31 cellular contexts compared by ENCODE assay signal in the genomic region with DNA sequence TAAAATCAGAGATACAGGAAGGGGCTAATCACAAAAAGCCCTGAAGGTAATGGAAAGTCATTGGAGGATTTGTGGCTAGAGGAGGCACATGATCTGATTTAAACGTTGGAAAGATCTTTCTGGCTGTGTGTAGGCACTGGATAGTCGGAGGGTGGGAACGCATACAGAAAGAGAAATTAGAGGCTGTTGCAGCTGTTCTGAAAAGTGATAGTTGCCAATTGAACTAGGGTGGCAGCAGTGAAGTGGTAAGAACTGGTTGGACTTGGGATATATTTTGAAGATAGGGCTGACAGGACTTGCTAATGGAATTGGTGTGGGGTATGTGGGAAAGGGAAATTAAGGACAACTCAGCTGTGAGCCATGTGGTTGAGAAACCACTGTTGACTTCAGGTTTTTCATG.
"Had no signal": no experiment of that assay in that cellular context is flagged by ENCODE, and none has a peak within 500 bp of the region (broad histone marks: within the 10 kb centered on the region; RNA-seq: fewer than 3 reads in every experiment).

No MANE protein-coding gene starts in this region.

- H3K9me3 ChIP-seq: SJSA1 had no signal

- H3K9me3 Mint-ChIP-seq: activated B cell treated with CpG ODN at 0.5 μM for 24 hours; activated CD4-positive, alpha-beta memory T cell treated with anti-CD3 and anti-CD28 coated beads, Interleukin-2, amount 10 ng/mL, durations not matched to agents 7 days and 5 days; activated naive CD8-positive, alpha-beta T cell treated with anti-CD3 and anti-CD28 coated beads for 36 hours had no signal

- H3K27me3 ChIP-seq: brain microvascular endothelial cell, SJSA1 had no signal

- ATAC-seq: activated CD8-positive, alpha-beta memory T cell treated with anti-CD3 and anti-CD28 coated beads, Interleukin-2, amount 10 ng/mL, durations not matched to agents 7 days and 5 days; K562; Panc1; SK-N-SH treated with all-trans-retinoic acid at 6 μM for 48 hours had no signal

- H3K4me3 ChIP-seq: K562, SJSA1 had no signal

- H3K27me3 Mint-ChIP-seq: activated CD4-positive, alpha-beta memory T cell treated with anti-CD3 and anti-CD28 coated beads, Interleukin-2, amount 10 ng/mL, durations not matched to agents 7 days and 5 days; activated CD8-positive, alpha-beta memory T cell treated with anti-CD3 and anti-CD28 coated beads, Interleukin-2, amount 10 ng/mL, durations not matched to agents 7 days and 5 days had no signal

- H3K4me3 Mint-ChIP-seq: activated B cell treated with CpG ODN at 0.5 μM for 24 hours; activated CD4-positive, alpha-beta memory T cell treated with anti-CD3 and anti-CD28 coated beads, Interleukin-2, amount 10 ng/mL, durations not matched to agents 7 days and 5 days; activated CD8-positive, alpha-beta memory T cell treated with anti-CD3 and anti-CD28 coated beads, Interleukin-2, amount 10 ng/mL, durations not matched to agents 7 days and 5 days; activated naive CD8-positive, alpha-beta T cell treated with anti-CD3 and anti-CD28 coated beads for 36 hours had no signal

- H3K4me1 Mint-ChIP-seq: activated CD4-positive, alpha-beta memory T cell treated with anti-CD3 and anti-CD28 coated beads, Interleukin-2, amount 10 ng/mL, durations not matched to agents 7 days and 5 days; activated CD8-positive, alpha-beta memory T cell treated with anti-CD3 and anti-CD28 coated beads, Interleukin-2, amount 10 ng/mL, durations not matched to agents 7 days and 5 days; activated naive CD8-positive, alpha-beta T cell treated with anti-CD3 and anti-CD28 coated beads for 36 hours had no signal

- H3K36me3 Mint-ChIP-seq: activated CD8-positive, alpha-beta memory T cell treated with anti-CD3 and anti-CD28 coated beads, Interleukin-2, amount 10 ng/mL, durations not matched to agents 7 days and 5 days; activated naive CD8-positive, alpha-beta T cell treated with anti-CD3 and anti-CD28 coated beads for 36 hours had no signal

- DNase-seq: activated B cell treated with CpG ODN at 0.5 μM for 24 hours; activated CD4-positive, alpha-beta memory T cell treated with anti-CD3 and anti-CD28 coated beads, Interleukin-2, amount 10 ng/mL, durations not matched to agents 7 days and 5 days; activated CD4-positive, alpha-beta T cell treated with anti-CD3 and anti-CD28 coated beads for 4 hours; activated CD4-positive, CD25-positive, alpha-beta regulatory T cell treated with anti-CD3 and anti-CD28 coated beads, Interleukin-2, amount 50 U/mL, for 72 hours; activated CD8-positive, alpha-beta memory T cell treated with anti-CD3 and anti-CD28 coated beads for 24 hours; activated CD8-positive, alpha-beta memory T cell treated with anti-CD3 and anti-CD28 coated beads, Interleukin-2, amount 10 ng/mL, durations not matched to agents 7 days and 5 days; activated CD8-positive, alpha-beta memory T cell treated with anti-CD3 and anti-CD28 coated beads, Interleukin-2, amount 50 U/mL, for 48 hours; activated effector memory CD4-positive, alpha-beta T cell treated with Interleukin-2 at 50 U/mL for 16 hours; activated naive CD4-positive, alpha-beta T cell treated with anti-CD3 and anti-CD28 coated beads, Interleukin-2, amount 50 U/mL, for 16 hours; activated naive CD8-positive, alpha-beta T cell treated with anti-CD3 and anti-CD28 coated beads for 36 hours; activated T-cell treated with anti-CD3 and anti-CD28 coated beads, Interleukin-2, amount 50 U/mL, for 48 hours; amniotic stem cell; aorta; brain microvascular endothelial cell; IMR-90; NCI-H1105; NCI-H1417 treated with DMSO at 0.1 percent for 48 hours; NCI-H1930; NCI-H2081 treated with DMSO at 0.1 percent for 48 hours; NCI-H345; NCI-H524 treated with DMSO at 0.1 percent for 48 hours; SHP77; SW 1271; T-helper 1 cell; T-helper 2 cell; T-helper 9 cell had no signal

- H3K27ac ChIP-seq: brain microvascular endothelial cell, SJSA1, VCaP had no signal

- H3K36me3 ChIP-seq: brain microvascular endothelial cell, SJSA1 had no signal

- H3K27ac Mint-ChIP-seq: activated B cell treated with CpG ODN at 0.5 μM for 24 hours; activated CD4-positive, alpha-beta memory T cell treated with anti-CD3 and anti-CD28 coated beads, Interleukin-2, amount 10 ng/mL, durations not matched to agents 7 days and 5 days; activated CD8-positive, alpha-beta memory T cell treated with anti-CD3 and anti-CD28 coated beads, Interleukin-2, amount 10 ng/mL, durations not matched to agents 7 days and 5 days; activated naive CD8-positive, alpha-beta T cell treated with anti-CD3 and anti-CD28 coated beads for 36 hours had no signal
